ENCODE assay signal across 27 cellular contexts in genomic region chr15:88998980-88999713, GRCh38.
DNase-seq lines count a peak whose midpoint lies in the region; ATAC-seq and TF ChIP-seq lines count a peak whose summit lies in the region.
"Had no signal": no experiment of that assay in that cellular context is flagged by ENCODE, and none has a peak within 500 bp of the region (broad histone marks: within the 10 kb centered on the region; RNA-seq: fewer than 3 reads in every experiment).

No MANE protein-coding gene starts in this region.

- H3K36me3 Mint-ChIP-seq in activated CD8-positive, alpha-beta T cell treated with anti-CD3 and anti-CD28 coated beads for 36 hours (ENCODE audit: low read depth), result no peaks in the 10 kb centered on the region
- H3K36me3 Mint-ChIP-seq in activated CD8-positive, alpha-beta T cell treated with anti-CD3 and anti-CD28 coated beads, Interleukin-2, amount 10 ng/mL, durations not matched to agents 7 days and 5 days (ENCODE audit: low read depth), result no peaks in the 10 kb centered on the region
- H3K36me3 Mint-ChIP-seq in stimulated activated memory B cell treated with anti-CD40 and anti-IgM and Interleukin-4, amounts not matched to agents 10 μg/mL and 1 μg/mL and 100 μg/mL, for 72 hours, result no peaks in the 10 kb centered on the region
- H3K36me3 Mint-ChIP-seq in Calu3 (ENCODE audit: insufficient read depth, unreplicated experiment), result no peaks in the 10 kb centered on the region

- no peak overlapping the region for H3K14ac ChIP-seq in trophoblast cell (ENCODE audit: low read length)

- H3K23ac ChIP-seq in trophoblast cell (ENCODE audit: low read length), result no peak overlapping the region

- no TSS peak for BruUV-seq in Calu3 (replicated peaks; lab: Mats Ljungman, UMichigan)

- no peak overlapping the region for H3K4me2 ChIP-seq in trophoblast cell (ENCODE audit: low read length)

- H3K27me3 Mint-ChIP-seq in activated CD8-positive, alpha-beta T cell treated with anti-CD3 and anti-CD28 coated beads for 36 hours, result peaks cover 5% of the 10 kb centered on the region
- peaks cover 5% of the 10 kb centered on the region for H3K27me3 Mint-ChIP-seq in activated CD8-positive, alpha-beta T cell treated with anti-CD3 and anti-CD28 coated beads, Interleukin-2, amount 10 ng/mL, durations not matched to agents 7 days and 5 days (ENCODE audit: low read depth)
- peaks cover 23% of the 10 kb centered on the region for H3K27me3 Mint-ChIP-seq in stimulated activated memory B cell treated with anti-CD40 and anti-IgM and Interleukin-4, amounts not matched to agents 10 μg/mL and 1 μg/mL and 100 μg/mL, for 72 hours
- H3K27me3 Mint-ChIP-seq in Calu3 (ENCODE audit: unreplicated experiment), result peaks cover 50% of the 10 kb centered on the region
- H3K27me3 Mint-ChIP-seq: activated naive CD8-positive, alpha-beta T cell treated with anti-CD3 and anti-CD28 coated beads, Interleukin-2, amount 50 U/mL, for 24 hours had no signal

- peak overlapping the region; percentile 72 for H2BK12ac ChIP-seq in trophoblast cell (ENCODE audit: low read length)

- peak overlapping the region; percentile 37 for H4K8ac ChIP-seq in trophoblast cell (ENCODE audit: low read depth, low read length)

- no peak overlapping the region for H3K4ac ChIP-seq in trophoblast cell (ENCODE audit: low read depth, low read length)

- H3K27ac ChIP-seq in trophoblast cell (ENCODE audit: low read depth, low read length) (peak overlapping the region; percentile 9), right lobe of liver (no peak overlapping the region)
- H3K27ac ChIP-seq: lower lobe of right lung, parathyroid adenoma, right atrium auricular region, tibial artery had no signal

- H3K4me1 ChIP-seq in NT2/D1 (ENCODE audit: insufficient read depth, insufficient read length) (peaks cover 3% of the 10 kb centered on the region), trophoblast cell (ENCODE audit: control insufficient read depth in 1 of 2, insufficient read depth in 2 of 2, low read length in 2 of 2) (peaks cover 24 to 28% of the 10 kb centered on the region in 2 experiments), right lobe of liver (no peaks in the 10 kb centered on the region)
- H3K4me1 ChIP-seq: parathyroid adenoma had no signal

- no peak overlapping the region for H2AK5ac ChIP-seq in trophoblast cell (ENCODE audit: low read length)

- H3K4me1 Mint-ChIP-seq in activated CD8-positive, alpha-beta T cell treated with anti-CD3 and anti-CD28 coated beads for 36 hours (ENCODE audit: low read depth), result peaks cover 4% of the 10 kb centered on the region
- peaks cover 7% of the 10 kb centered on the region for H3K4me1 Mint-ChIP-seq in activated CD8-positive, alpha-beta T cell treated with anti-CD3 and anti-CD28 coated beads, Interleukin-2, amount 10 ng/mL, durations not matched to agents 7 days and 5 days (ENCODE audit: low read depth)
- H3K4me1 Mint-ChIP-seq in stimulated activated memory B cell treated with anti-CD40 and anti-IgM and Interleukin-4, amounts not matched to agents 10 μg/mL and 1 μg/mL and 100 μg/mL, for 72 hours, result peaks cover 13% of the 10 kb centered on the region
- H3K4me1 Mint-ChIP-seq in Calu3 (ENCODE audit: low read depth, unreplicated experiment), result no peaks in the 10 kb centered on the region
- H3K4me1 Mint-ChIP-seq: central memory CD8-positive, alpha-beta T cell had no signal

- no peak overlapping the region for H3K9ac ChIP-seq in NT2/D1 (ENCODE audit: insufficient read length, low read depth)
- H3K9ac ChIP-seq in trophoblast cell (ENCODE audit: low read length), result no peak overlapping the region
- H3K9ac ChIP-seq: parathyroid adenoma had no signal

- H3K18ac ChIP-seq in trophoblast cell (ENCODE audit: low read length), result no peak overlapping the region

- TF ChIP-seq POLR2A in right lobe of liver (IDR thresholded peaks at IDR 0.05), result no peak

- CTCF ChIA-PET in activated CD8-positive, alpha-beta T cell treated with anti-CD3 and anti-CD28 coated beads for 36 hours (lab: Charles Lee), result interaction anchor here (1.8 kb wide), 1 partner anchor 94 kb away, joined by 6 read pairs; no protein-coding TSS in a partner anchor
- CTCF ChIA-PET in activated CD8-positive, alpha-beta T cell treated with anti-CD3 and anti-CD28 coated beads, Interleukin-2, amount 10 ng/mL, durations not matched to agents 7 days and 5 days (lab: Charles Lee), result no interaction called here
- CTCF ChIA-PET in Calu3 (lab: Charles Lee), result no interaction called here

- intact Hi-C loops in activated CD8-positive, alpha-beta T cell treated with anti-CD3 and anti-CD28 coated beads for 36 hours (cut with micrococcal nuclease), result no loop called here
- intact Hi-C loops in Calu3 (cut with micrococcal nuclease; ENCODE audit: unreplicated experiment), result no loop called here
- intact Hi-C loops in right lobe of liver (cut with DNase I), result no loop called here

- H2AFZ ChIP-seq in trophoblast cell (ENCODE audit: insufficient read depth, low read length, poor library complexity), result no peak overlapping the region
- H2AFZ ChIP-seq: parathyroid adenoma had no signal

- no peak overlapping the region for H3K4me3 ChIP-seq in NT2/D1 (ENCODE audit: insufficient read length, low read depth)
- no peak overlapping the region for H3K4me3 ChIP-seq in trophoblast cell (ENCODE audit: low read depth, low read length)
- H3K4me3 ChIP-seq in right lobe of liver, result no peak overlapping the region
- H3K4me3 ChIP-seq: lower lobe of right lung, right atrium auricular region, tibial artery had no signal

- POLR2A ChIA-PET in activated CD8-positive, alpha-beta T cell treated with anti-CD3 and anti-CD28 coated beads for 36 hours (lab: Charles Lee), result no interaction called here
- POLR2A ChIA-PET in activated CD8-positive, alpha-beta T cell treated with anti-CD3 and anti-CD28 coated beads, Interleukin-2, amount 10 ng/mL, durations not matched to agents 7 days and 5 days (lab: Charles Lee), result no interaction called here

- H3K27me3 ChIP-seq in NT2/D1 (ENCODE audit: insufficient read depth, insufficient read length) (peaks cover 19% of the 10 kb centered on the region), trophoblast cell (ENCODE audit: insufficient read depth, low read length) (no peaks in the 10 kb centered on the region), right lobe of liver (no peaks in the 10 kb centered on the region)
- H3K27me3 ChIP-seq: right atrium auricular region, tibial artery had no signal

- H2BK120ac ChIP-seq in trophoblast cell (ENCODE audit: insufficient read depth, low read length, poor library complexity), result no peak overlapping the region

- H2BK5ac ChIP-seq in trophoblast cell (ENCODE audit: low read depth, low read length, poor library complexity), result no peak overlapping the region

- ATAC-seq in activated CD8-positive, alpha-beta T cell treated with anti-CD3 and anti-CD28 coated beads for 36 hours, result peak; percentile 45
- no peak for ATAC-seq in activated CD8-positive, alpha-beta T cell treated with anti-CD3 and anti-CD28 coated beads, Interleukin-2, amount 10 ng/mL, durations not matched to agents 7 days and 5 days
- ATAC-seq in stimulated activated memory B cell treated with anti-CD40 and anti-IgM and Interleukin-4, amounts not matched to agents 10 μg/mL and 1 μg/mL and 100 μg/mL, for 72 hours, result no peak
- ATAC-seq in right lobe of liver, result no peak
- ATAC-seq: activated naive CD8-positive, alpha-beta T cell treated with anti-CD3 and anti-CD28 coated beads, Interleukin-2, amount 50 U/mL, for 24 hours; lower lobe of right lung had no signal

- peaks cover 4% of the 10 kb centered on the region for H3K79me2 ChIP-seq in trophoblast cell (ENCODE audit: control insufficient read depth, insufficient read depth, low read length, poor library complexity)
- H3K79me2 ChIP-seq: parathyroid adenoma had no signal

- H3K36me3 ChIP-seq in NT2/D1 (ENCODE audit: insufficient read depth, insufficient read length, low read length), result no peaks in the 10 kb centered on the region
- H3K36me3 ChIP-seq in trophoblast cell (ENCODE audit: control insufficient read depth in 1 of 2, insufficient read depth in 2 of 2, low read length in 2 of 2), result no peaks in the 10 kb centered on the region
- H3K36me3 ChIP-seq in right lobe of liver, result no peaks in the 10 kb centered on the region
- H3K36me3 ChIP-seq: lower lobe of right lung, right atrium auricular region, tibial artery had no signal

- H4K12ac ChIP-seq in trophoblast cell (ENCODE audit: low read depth, low read length), result no peak overlapping the region

- no CpG with 5 or more reads among the region's 7 CpGs for WGBS in trophoblast cell (ENCODE audit: extremely low coverage, insufficient coverage, insufficient read length)
- WGBS in right lobe of liver (ENCODE audit: insufficient coverage, low coverage, low lambda C conversion rate, missing lambda C conversion rate), result 73% methylated on average over 5 of the region's 7 CpGs

- no peaks in the 10 kb centered on the region for H3K9me3 Mint-ChIP-seq in activated CD8-positive, alpha-beta T cell treated with anti-CD3 and anti-CD28 coated beads for 36 hours
- no peaks in the 10 kb centered on the region for H3K9me3 Mint-ChIP-seq in activated CD8-positive, alpha-beta T cell treated with anti-CD3 and anti-CD28 coated beads, Interleukin-2, amount 10 ng/mL, durations not matched to agents 7 days and 5 days (ENCODE audit: insufficient read depth)
- H3K9me3 Mint-ChIP-seq in stimulated activated memory B cell treated with anti-CD40 and anti-IgM and Interleukin-4, amounts not matched to agents 10 μg/mL and 1 μg/mL and 100 μg/mL, for 72 hours, result no peaks in the 10 kb centered on the region
- H3K9me3 Mint-ChIP-seq in Calu3 (ENCODE audit: low read depth, unreplicated experiment), result no peaks in the 10 kb centered on the region
- H3K9me3 Mint-ChIP-seq: activated naive CD8-positive, alpha-beta T cell treated with anti-CD3 and anti-CD28 coated beads, Interleukin-2, amount 50 U/mL, for 24 hours; activated T-cell treated with anti-CD3 and anti-CD28 coated beads, Interleukin-2, amount 50 U/mL, for 24 hours; CD4-positive, alpha-beta T cell; central memory CD8-positive, alpha-beta T cell had no signal

- H3K27ac Mint-ChIP-seq in activated CD8-positive, alpha-beta T cell treated with anti-CD3 and anti-CD28 coated beads for 36 hours, result no peak overlapping the region
- H3K27ac Mint-ChIP-seq in activated CD8-positive, alpha-beta T cell treated with anti-CD3 and anti-CD28 coated beads, Interleukin-2, amount 10 ng/mL, durations not matched to agents 7 days and 5 days, result no peak overlapping the region
- no peak overlapping the region for H3K27ac Mint-ChIP-seq in stimulated activated memory B cell treated with anti-CD40 and anti-IgM and Interleukin-4, amounts not matched to agents 10 μg/mL and 1 μg/mL and 100 μg/mL, for 72 hours
- H3K27ac Mint-ChIP-seq in Calu3 (ENCODE audit: unreplicated experiment), result no peak overlapping the region
- H3K27ac Mint-ChIP-seq: activated naive CD8-positive, alpha-beta T cell treated with anti-CD3 and anti-CD28 coated beads, Interleukin-2, amount 50 U/mL, for 24 hours; activated T-cell treated with anti-CD3 and anti-CD28 coated beads, Interleukin-2, amount 50 U/mL, for 24 hours; CD4-positive, alpha-beta T cell had no signal

- peak overlapping the region; percentile 21 for H4K91ac ChIP-seq in trophoblast cell (ENCODE audit: low read depth, low read length)

- no peak overlapping the region for H3K4me3 Mint-ChIP-seq in activated CD8-positive, alpha-beta T cell treated with anti-CD3 and anti-CD28 coated beads for 36 hours
- H3K4me3 Mint-ChIP-seq in activated CD8-positive, alpha-beta T cell treated with anti-CD3 and anti-CD28 coated beads, Interleukin-2, amount 10 ng/mL, durations not matched to agents 7 days and 5 days, result no peak overlapping the region
- no peak overlapping the region for H3K4me3 Mint-ChIP-seq in stimulated activated memory B cell treated with anti-CD40 and anti-IgM and Interleukin-4, amounts not matched to agents 10 μg/mL and 1 μg/mL and 100 μg/mL, for 72 hours
- no peak overlapping the region for H3K4me3 Mint-ChIP-seq in Calu3 (ENCODE audit: low read depth, unreplicated experiment)
- H3K4me3 Mint-ChIP-seq: activated naive CD8-positive, alpha-beta T cell treated with anti-CD3 and anti-CD28 coated beads, Interleukin-2, amount 50 U/mL, for 24 hours; activated T-cell treated with anti-CD3 and anti-CD28 coated beads, Interleukin-2, amount 50 U/mL, for 24 hours; CD4-positive, alpha-beta T cell; central memory CD8-positive, alpha-beta T cell had no signal

- peaks cover 28% of the 10 kb centered on the region for H3K79me1 ChIP-seq in trophoblast cell (ENCODE audit: low read length)

- H3K9me3 ChIP-seq in NT2/D1 (ENCODE audit: insufficient read depth, low read length) (no peaks in the 10 kb centered on the region), trophoblast cell (ENCODE audit: insufficient read depth, low read depth, low read length) (no peaks in the 10 kb centered on the region), right lobe of liver (no peaks in the 10 kb centered on the region)
- H3K9me3 ChIP-seq: lower lobe of right lung, right atrium auricular region, tibial artery had no signal

- DNase-seq in activated CD8-positive, alpha-beta T cell treated with anti-CD3 and anti-CD28 coated beads for 36 hours, result peak; percentile 5
- DNase-seq in activated CD8-positive, alpha-beta T cell treated with anti-CD3 and anti-CD28 coated beads, Interleukin-2, amount 10 ng/mL, durations not matched to agents 7 days and 5 days, result no peak
- DNase-seq in NT2/D1 (ENCODE audit: low read depth, low spot score) (peak; percentile 92), iPS DF 19.7 (ENCODE audit: low read depth, low spot score) (peak; percentile 97), trophoblast cell (no peak), Calu3 (no peak), right lobe of liver (no peak)
- DNase-seq: activated CD4-positive, alpha-beta T cell treated with anti-CD3 and anti-CD28 coated beads for 4 hours; activated naive CD8-positive, alpha-beta T cell treated with anti-CD3 and anti-CD28 coated beads, Interleukin-2, amount 50 U/mL, for 24 hours; activated T-cell treated with anti-CD3 and anti-CD28 coated beads, Interleukin-2, amount 50 U/mL, for 24 hours; CD4-positive, alpha-beta T cell; dermis blood vessel endothelial cell; EL; hippocampal formation; lower lobe of right lung; NCI-H1105 treated with DMSO at 0.1 percent for 48 hours; NCI-H2081 treated with DMSO at 0.1 percent for 48 hours; NCI-H345; NCI-H774; Right ventricle myocardium superior; stimulated activated CD4-positive, alpha-beta T cell treated with anti-CD3 and anti-CD28 coated beads, Interleukin-2, amount 100 ng/mL, for 24 hours; T-helper 2 cell; tibial artery had no signal

- TF ChIP-seq CTCF in activated CD8-positive, alpha-beta T cell treated with anti-CD3 and anti-CD28 coated beads for 36 hours (IDR thresholded peaks at IDR 0.05), result no peak
- no peak for TF ChIP-seq CTCF in Calu3 (IDR thresholded peaks at IDR 0.05; ENCODE audit: unreplicated experiment)
- TF ChIP-seq CTCF in right lobe of liver (IDR thresholded peaks at IDR 0.05), result no peak

Comparison
In these comparisons a context has a peak if more than half of its experiments do, and no peak if none do; other contexts are left out.
1. DNase-seq: peak in activated CD8-positive, alpha-beta T cell treated with anti-CD3 and anti-CD28 coated beads for 36 hours (single experiment), NT2/D1 (single experiment) and iPS DF 19.7 (single experiment); none in activated CD8-positive, alpha-beta T cell treated with anti-CD3 and anti-CD28 coated beads, Interleukin-2, amount 10 ng/mL, durations not matched to agents 7 days and 5 days (single experiment), trophoblast cell (0 of 2), Calu3 (single experiment) and right lobe of liver (0 of 3).